In genomic region chr9:94927762-94928158, GRCh38 we compare ENCODE assay signal across 3 cellular contexts.
TF ChIP-seq lines count a peak whose summit lies in the region.

No MANE protein-coding gene starts in this region.

TF ChIP-seq in A549, 52 proteins besides CTCF, POLR2A, EP300 and RAD21:
- TF ChIP-seq CBX2 (IDR thresholded peaks at IDR 0.05; ENCODE audit: borderline replicate concordance, low read depth) (no peak), CBX8 (IDR thresholded peaks at IDR 0.05) (no peak), HDAC2 (IDR thresholded peaks at IDR 0.05) (no peak), ZSCAN20 (CRISPR knock-in tag; IDR thresholded peaks at IDR 0.05) (no peak), ELK1 (IDR thresholded peaks at IDR 0.05; ENCODE audit: low read depth, low read length) (no peak), FOSL2 (IDR thresholded peaks at IDR 0.05) (no peak), FOSL2 (CRISPR knock-in tag; IDR thresholded peaks at IDR 0.05) (no peak), NR3C1 (IDR thresholded peaks at IDR 0.05) (no peak), TFCP2L1 (CRISPR knock-in tag; IDR thresholded peaks at IDR 0.05) (no peak), REST (IDR thresholded peaks at IDR 0.05) (no peak), ESRRA (IDR thresholded peaks at IDR 0.05; ENCODE audit: borderline replicate concordance, low read length) (no peak), USF2 (IDR thresholded peaks at IDR 0.05) (no peak), HOXA7 (CRISPR knock-in tag; IDR thresholded peaks at IDR 0.05) (no peak), MAZ (IDR thresholded peaks at IDR 0.05; ENCODE audit: borderline replicate concordance, low read depth, low read length) (no peak)

TF ChIP-seq in IMR-90, 13 proteins besides CTCF, POLR2A, EP300 and RAD21:
- TF ChIP-seq ELK1 (IDR thresholded peaks at IDR 0.05; ENCODE audit: borderline replicate concordance, low read depth, low read length) (no peak), CHD1 (IDR thresholded peaks at IDR 0.05; ENCODE audit: low read depth, low read length) (no peak), CEBPB (IDR thresholded peaks at IDR 0.05; ENCODE audit: low read depth, low read length) (no peak), MAFK (IDR thresholded peaks at IDR 0.05; ENCODE audit: low read depth, low read length) (no peak), MXI1 (IDR thresholded peaks at IDR 0.05; ENCODE audit: borderline replicate concordance, low read depth, low read length) (no peak), FOS (IDR thresholded peaks at IDR 0.05; ENCODE audit: low read depth, low read length) (no peak), MAZ (IDR thresholded peaks at IDR 0.05; ENCODE audit: borderline replicate concordance, low read depth, low read length) (no peak), RCOR1 (IDR thresholded peaks at IDR 0.05; ENCODE audit: insufficient replicate concordance, low read length) (no peak), BHLHE40 (IDR thresholded peaks at IDR 0.05; ENCODE audit: low read depth, low read length) (no peak), NFE2L2 (IDR thresholded peaks at IDR 0.05; ENCODE audit: low read depth, low read length) (no peak), RFX5 (IDR thresholded peaks at IDR 0.05; ENCODE audit: low read depth, low read length) (no peak), USF2 (IDR thresholded peaks at IDR 0.05; ENCODE audit: low read depth, low read length) (no peak), SMC3 (IDR thresholded peaks at IDR 0.05; ENCODE audit: low read depth, low read length) (no peak)
TF ChIP-seq in IMR-90: peak in this region for 0.

TF ChIP-seq in H1, 55 proteins besides CTCF, POLR2A, EP300 and RAD21:
- no peak for TF ChIP-seq GABPA (IDR thresholded peaks at IDR 0.05; ENCODE audit: borderline replicate concordance, insufficient read depth, low read length)
- no peak for TF ChIP-seq RFX5 (IDR thresholded peaks at IDR 0.05; ENCODE audit: borderline replicate concordance, low read depth, low read length)
- no peak for TF ChIP-seq SIX5 (IDR thresholded peaks at IDR 0.05; ENCODE audit: low read depth, low read length)
- TF ChIP-seq EZH2 (IDR thresholded peaks at IDR 0.05; ENCODE audit: low read depth, low read length, severe bottlenecking), result no peak
- no peak for TF ChIP-seq JUN (IDR thresholded peaks at IDR 0.05; ENCODE audit: low read depth, low read length)
- TF ChIP-seq ATF3 (IDR thresholded peaks at IDR 0.05; ENCODE audit: insufficient read depth, low read depth, low read length), result no peak
- TF ChIP-seq ATF2 (IDR thresholded peaks at IDR 0.05; ENCODE audit: low read length), result no peak
- no peak for TF ChIP-seq HDAC6 (IDR thresholded peaks at IDR 0.05; ENCODE audit: low read depth, low read length)
TF ChIP-seq in H1: peak in this region for 0.
